In the genomic region with DNA sequence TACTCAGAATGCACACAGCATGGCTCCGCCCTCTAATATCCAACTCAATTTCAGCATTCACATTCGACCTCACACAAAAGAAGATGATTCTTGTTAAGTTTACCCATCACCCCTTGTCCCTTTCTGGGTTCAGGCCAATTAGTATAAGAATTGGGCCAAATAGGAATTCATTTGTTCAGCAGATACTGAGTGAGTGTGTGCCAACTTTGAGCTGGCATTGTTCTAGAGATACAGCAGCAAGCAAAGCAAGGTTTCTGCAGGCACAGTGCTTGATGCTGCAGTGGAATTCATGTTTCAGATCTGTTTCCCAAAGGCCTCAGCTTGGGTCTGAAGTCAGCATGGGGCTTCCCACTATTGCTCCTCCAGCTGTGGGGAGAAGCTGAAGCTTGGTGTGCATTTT, we compare ENCODE assay signal across 17 cellular contexts. TPM values are rescaled to one million over a fixed set of nuclear protein-coding genes. Genes with fewer than 3 reads are reported as not detected.
DNase-seq lines count a peak whose midpoint lies in the region; ATAC-seq and TF ChIP-seq lines count a peak whose summit lies in the region.
"Had no signal": no experiment of that assay in that cellular context is flagged by ENCODE, and none has a peak within 500 bp of the region (broad histone marks: within the 10 kb centered on the region; RNA-seq: fewer than 3 reads in every experiment).

No MANE protein-coding gene starts in this region.

- H3K4me3 ChIP-seq in GM23338 (no peak overlapping the region), astrocyte of the spinal cord (ENCODE audit: low read depth, low read length) (no peak overlapping the region), fibroblast of pulmonary artery (replicated peaks; ENCODE audit: low read depth, low read length) (no peak overlapping the region), skeletal muscle satellite cell (ENCODE audit: low read length) (no peak overlapping the region), tibial nerve (no peak overlapping the region)
- H3K4me3 ChIP-seq: lower lobe of right lung, transverse colon had no signal

- H3K79me2 ChIP-seq in GM23338 (replicated peaks; ENCODE audit: insufficient read depth): no peaks in the 10 kb centered on the region

- ATAC-seq in GM23338: no peak
- ATAC-seq in HG03469 (IDR thresholded peaks at IDR 0.05; ENCODE audit: unreplicated experiment): no peak
- ATAC-seq: lower lobe of right lung had no signal

- peaks cover 34% of the 10 kb centered on the region for H3K4me1 Mint-ChIP-seq in GM23338
- H3K4me1 Mint-ChIP-seq in activated CD4-positive, alpha-beta T cell treated with anti-CD3 and anti-CD28 coated beads, Interleukin-2, amount 10 ng/mL, durations not matched to agents 7 days and 5 days: no peaks in the 10 kb centered on the region
- H3K4me1 Mint-ChIP-seq: activated naive CD4-positive, alpha-beta T cell treated with anti-CD3 and anti-CD28 coated beads, Interleukin-2, amount 50 U/mL, for 24 hours had no signal

- peaks cover 3% of the 10 kb centered on the region for H3K27me3 Mint-ChIP-seq in GM23338 (ENCODE audit: insufficient read depth, low read depth, poor library complexity)
- peaks cover 9% of the 10 kb centered on the region for H3K27me3 Mint-ChIP-seq in activated CD4-positive, alpha-beta T cell treated with anti-CD3 and anti-CD28 coated beads, Interleukin-2, amount 10 ng/mL, durations not matched to agents 7 days and 5 days

- H3K9me3 ChIP-seq in skeletal muscle satellite cell (replicated peaks; ENCODE audit: low read length) (no peaks in the 10 kb centered on the region), tibial nerve (no peaks in the 10 kb centered on the region)
- H3K9me3 ChIP-seq: lower lobe of right lung, transverse colon had no signal

- TF ChIP-seq CTCF in GM23338 (conservative IDR thresholded peaks at IDR 0.05; ENCODE audit: low read depth in 2 of 2) (no peak), astrocyte of the spinal cord (IDR thresholded peaks at IDR 0.05; ENCODE audit: low read depth, low read length) (no peak), fibroblast of pulmonary artery (IDR thresholded peaks at IDR 0.05; ENCODE audit: low read length, missing control alignments) (no peak), tibial nerve (IDR thresholded peaks at IDR 0.05) (no peak)

- H2AFZ ChIP-seq in GM23338: no peak overlapping the region

- H3K27ac Mint-ChIP-seq in GM23338: no peak overlapping the region; the same call in 1 of the 2 replicates
- H3K27ac Mint-ChIP-seq in activated CD4-positive, alpha-beta T cell treated with anti-CD3 and anti-CD28 coated beads, Interleukin-2, amount 10 ng/mL, durations not matched to agents 7 days and 5 days: no peak overlapping the region
- H3K27ac Mint-ChIP-seq: activated naive CD4-positive, alpha-beta T cell treated with anti-CD3 and anti-CD28 coated beads, Interleukin-2, amount 50 U/mL, for 24 hours; activated T-cell treated with anti-CD3 and anti-CD28 coated beads, Interleukin-2, amount 50 U/mL, for 72 hours had no signal

- H3K4me2 ChIP-seq in GM23338: 0 out of 2 replicates have a peak overlapping the region, but pooled peaks have one; percentile 14
- H3K4me2 ChIP-seq in skeletal muscle satellite cell (ENCODE audit: low read length): peak overlapping the region; percentile 68

- peaks cover 13% of the 10 kb centered on the region for H3K9me2 ChIP-seq in GM23338 (ENCODE audit: insufficient read depth)

- H4K20me1 ChIP-seq in GM23338 (replicated peaks; ENCODE audit: insufficient read depth): no peaks in the 10 kb centered on the region

- no peak for TF ChIP-seq EP300 in tibial nerve (IDR thresholded peaks at IDR 0.05)

- peak overlapping the region; percentile 32 for H3K9ac ChIP-seq in skeletal muscle satellite cell (ENCODE audit: low read depth, low read length)

- H3F3A ChIP-seq in GM23338 (replicated peaks; ENCODE audit: low read depth): no peaks in the 10 kb centered on the region

- in situ Hi-C loops in astrocyte of the spinal cord (cut with HindIII; ENCODE audit: low sequenced_read_pairs): no loop called here

- H3K36me3 Mint-ChIP-seq in GM23338 (ENCODE audit: low read depth): no peaks in the 10 kb centered on the region
- H3K36me3 Mint-ChIP-seq in activated CD4-positive, alpha-beta T cell treated with anti-CD3 and anti-CD28 coated beads, Interleukin-2, amount 10 ng/mL, durations not matched to agents 7 days and 5 days (ENCODE audit: low read depth): no peaks in the 10 kb centered on the region
- H3K36me3 Mint-ChIP-seq: activated naive CD4-positive, alpha-beta T cell treated with anti-CD3 and anti-CD28 coated beads, Interleukin-2, amount 50 U/mL, for 24 hours had no signal

- 60 to 63% methylated on average over 2 of the region's 2 CpGs for WGBS in tibial nerve, 2 donors

- DNase-seq in GM23338 (ENCODE audit: low spot score) (no peak), astrocyte of the spinal cord (ENCODE audit: low read depth, low spot score) (peak; percentile 18), fibroblast of pulmonary artery (ENCODE audit: low read depth) (peak; percentile 21), tibial nerve (ENCODE audit: low spot score in 2 of 2) (no peak), erythroblast (lab: John Stamatoyannopoulos, UW) (no peak)
- DNase-seq in activated CD4-positive, alpha-beta T cell treated with anti-CD3 and anti-CD28 coated beads, Interleukin-2, amount 10 ng/mL, durations not matched to agents 7 days and 5 days: no peak
- DNase-seq: activated T-cell treated with anti-CD3 and anti-CD28 coated beads, Interleukin-2, amount 50 U/mL, for 72 hours; cortex of kidney; lower lobe of right lung; NCI-H524; stimulated activated naive CD4-positive, alpha-beta T cell; transverse colon had no signal

- CTCF ChIA-PET in activated CD4-positive, alpha-beta T cell treated with anti-CD3 and anti-CD28 coated beads, Interleukin-2, amount 10 ng/mL, durations not matched to agents 7 days and 5 days (lab: Charles Lee): interaction anchor here (0.7 to 2.1 kb wide), 3 partner anchors 10 to 121 kb away, joined by 3 to 8 read pairs (median 4); partner anchors contain the start of gene PRPF38B

- no peaks in the 10 kb centered on the region for H3K9me3 Mint-ChIP-seq in GM23338
- no peaks in the 10 kb centered on the region for H3K9me3 Mint-ChIP-seq in activated CD4-positive, alpha-beta T cell treated with anti-CD3 and anti-CD28 coated beads, Interleukin-2, amount 10 ng/mL, durations not matched to agents 7 days and 5 days
- H3K9me3 Mint-ChIP-seq: activated naive CD4-positive, alpha-beta T cell treated with anti-CD3 and anti-CD28 coated beads, Interleukin-2, amount 50 U/mL, for 24 hours; activated T-cell treated with anti-CD3 and anti-CD28 coated beads, Interleukin-2, amount 50 U/mL, for 72 hours had no signal

- H3K27ac ChIP-seq in GM23338 (ENCODE audit: low read depth): no peak overlapping the region
- no peak overlapping the region for H3K27ac ChIP-seq in tibial nerve
- H3K27ac ChIP-seq: lower lobe of right lung, RWPE1, transverse colon had no signal

- POLR2A ChIA-PET in activated CD4-positive, alpha-beta T cell treated with anti-CD3 and anti-CD28 coated beads, Interleukin-2, amount 10 ng/mL, durations not matched to agents 7 days and 5 days (lab: Charles Lee): interaction anchor here (0.6 kb wide), 1 partner anchor 29 kb away, joined by 3 read pairs; no protein-coding TSS in a partner anchor

- H3K4me1 ChIP-seq in GM23338 (ENCODE audit: insufficient read depth) (peaks cover 13% of the 10 kb centered on the region), skeletal muscle satellite cell (ENCODE audit: control insufficient read depth, insufficient read depth, low read length) (peaks cover 34% of the 10 kb centered on the region), tibial nerve (no peaks in the 10 kb centered on the region)
- H3K4me1 ChIP-seq: lower lobe of right lung, transverse colon had no signal

- no peak overlapping the region for H3K4me3 Mint-ChIP-seq in GM23338
- no peak overlapping the region for H3K4me3 Mint-ChIP-seq in activated CD4-positive, alpha-beta T cell treated with anti-CD3 and anti-CD28 coated beads, Interleukin-2, amount 10 ng/mL, durations not matched to agents 7 days and 5 days
- H3K4me3 Mint-ChIP-seq: activated naive CD4-positive, alpha-beta T cell treated with anti-CD3 and anti-CD28 coated beads, Interleukin-2, amount 50 U/mL, for 24 hours; activated T-cell treated with anti-CD3 and anti-CD28 coated beads, Interleukin-2, amount 50 U/mL, for 72 hours had no signal

- H3K27me3 ChIP-seq in GM23338 (ENCODE audit: insufficient read depth) (no peaks in the 10 kb centered on the region), skeletal muscle satellite cell (ENCODE audit: control insufficient read depth, insufficient read depth, low read length) (no peaks in the 10 kb centered on the region), tibial nerve (no peaks in the 10 kb centered on the region)
- H3K27me3 ChIP-seq: transverse colon had no signal

- TF ChIP-seq POLR2A in tibial nerve (IDR thresholded peaks at IDR 0.05) (no peak), erythroblast (IDR thresholded peaks at IDR 0.05; ENCODE audit: low read length) (no peak)

- H3K36me3 ChIP-seq in GM23338 (ENCODE audit: insufficient read depth) (no peaks in the 10 kb centered on the region), skeletal muscle satellite cell (ENCODE audit: insufficient read depth, low read length) (no peaks in the 10 kb centered on the region), tibial nerve (no peaks in the 10 kb centered on the region)
- H3K36me3 ChIP-seq: lower lobe of right lung, transverse colon had no signal

RNA-seq across cellular contexts. Expression of gene FNDC7, which starts 6.5 kb away (rescaled TPM):
- total RNA-seq in GM23338 (2014; rRNA removed; shearing (Covaris generic)): 0.28 TPM in 1 of 2 replicates, not detected in the other
- 0.06 TPM in 1 of 2 replicates, not detected in the other for polyA plus RNA-seq in GM23338 (2016; fragmentation: Nextera tagmentation; extraction: Ambion mirVana)
- total RNA-seq in skeletal muscle satellite cell (2012; rRNA removed): under 0.01 TPM in 2 replicates
- total RNA-seq in tibial nerve: not detected
- not detected for total RNA-seq in activated CD4-positive, alpha-beta T cell treated with anti-CD3 and anti-CD28 coated beads, Interleukin-2, amount 10 ng/mL, durations not matched to agents 7 days and 5 days
- total RNA-seq: lower lobe of right lung, myocyte, transverse colon had no signal

RNA-seq across cellular contexts. Expression of gene PRPF38B, which starts 27.1 kb away (rescaled TPM):
- 32.3 and 40.5 TPM in 2 replicates for total RNA-seq in GM23338 (2014; rRNA removed; shearing (Covaris generic))
- polyA plus RNA-seq in GM23338 (2016; fragmentation: Nextera tagmentation; extraction: Ambion mirVana): 74.2 and 86.4 TPM in 2 replicates
- total RNA-seq in skeletal muscle satellite cell (2012; rRNA removed): 14.7 and 17.7 TPM in 2 replicates
- 10 to 100 TPM; 25.7 to 34.1 (median 29.3) TPM for total RNA-seq in tibial nerve
- 10 to 100 TPM; 76.4 to 79.8 TPM for total RNA-seq in activated CD4-positive, alpha-beta T cell treated with anti-CD3 and anti-CD28 coated beads, Interleukin-2, amount 10 ng/mL, durations not matched to agents 7 days and 5 days

RNA-seq across cellular contexts. Expression of gene STXBP3, which starts 27.2 kb away (rescaled TPM):
- total RNA-seq in GM23338 (2014; rRNA removed; shearing (Covaris generic)): 34.0 and 37.4 TPM in 2 replicates
- 24.5 and 28.5 TPM in 2 replicates for polyA plus RNA-seq in GM23338 (2016; fragmentation: Nextera tagmentation; extraction: Ambion mirVana)
- 40.1 and 65.3 TPM in 2 replicates for total RNA-seq in skeletal muscle satellite cell (2012; rRNA removed)
- 10 to 100 TPM; 51.0 to 75.8 (median 68.9) TPM for total RNA-seq in tibial nerve
- total RNA-seq in activated CD4-positive, alpha-beta T cell treated with anti-CD3 and anti-CD28 coated beads, Interleukin-2, amount 10 ng/mL, durations not matched to agents 7 days and 5 days: 10 to 100 TPM; 49.8 to 55.3 TPM

RNA-seq across cellular contexts. Expression of gene HENMT1, which starts 58.4 kb away (rescaled TPM):
- 7.0 and 9.7 TPM in 2 replicates for total RNA-seq in GM23338 (2014; rRNA removed; shearing (Covaris generic))
- 4.2 and 4.7 TPM in 2 replicates for polyA plus RNA-seq in GM23338 (2016; fragmentation: Nextera tagmentation; extraction: Ambion mirVana)
- total RNA-seq in skeletal muscle satellite cell (2012; rRNA removed): 1.8 and 3.9 TPM in 2 replicates
- total RNA-seq in tibial nerve: 1 to 10 TPM; 1.2 to 3.7 (median 2.4) TPM
- total RNA-seq in activated CD4-positive, alpha-beta T cell treated with anti-CD3 and anti-CD28 coated beads, Interleukin-2, amount 10 ng/mL, durations not matched to agents 7 days and 5 days: 10 to 100 TPM; 22.7 to 23.6 TPM

Comparison
In these comparisons a context has a peak if more than half of its experiments do, and no peak if none do; other contexts are left out.
1. DNase-seq: peak in astrocyte of the spinal cord (single experiment) and fibroblast of pulmonary artery (single experiment); none in GM23338 (single experiment), tibial nerve (0 of 2), activated CD4-positive, alpha-beta T cell treated with anti-CD3 and anti-CD28 coated beads, Interleukin-2, amount 10 ng/mL, durations not matched to agents 7 days and 5 days (single experiment) and erythroblast (0 of 2).